ENCODE assay signal across 2 cellular contexts in genomic region chr12:641321-641720, GRCh38. TPM values are rescaled to one million over a fixed set of nuclear protein-coding genes. Genes with fewer than 3 reads are reported as not detected.
"Had no signal": no experiment of that assay in that cellular context is flagged by ENCODE, and none has a peak within 500 bp of the region (broad histone marks: within the 10 kb centered on the region; RNA-seq: fewer than 3 reads in every experiment).

No MANE protein-coding gene starts in this region.

RNA-seq across cellular contexts. Expression of gene NINJ2, which starts 21.9 kb away (rescaled TPM):
- total RNA-seq: SJSA1 had no signal
- polyA plus RNA-seq: neural cell had no signal
